In genomic region chrX:106874075-106874474, GRCh38 we compare ENCODE assay signal across 9 cellular contexts. TPM values are rescaled to one million over a fixed set of nuclear protein-coding genes. Genes with fewer than 3 reads are reported as not detected.
DNase-seq lines count a peak whose midpoint lies in the region; ATAC-seq and TF ChIP-seq lines count a peak whose summit lies in the region.
"Had no signal": no experiment of that assay in that cellular context is flagged by ENCODE, and none has a peak within 500 bp of the region (broad histone marks: within the 10 kb centered on the region; RNA-seq: fewer than 3 reads in every experiment).

No MANE protein-coding gene starts in this region.

- no peak overlapping the region for H2AFZ ChIP-seq in HCT116 (ENCODE audit: low read depth, low read length, poor library complexity, severe bottlenecking)

- H3K27me3 Mint-ChIP-seq in activated naive CD8-positive, alpha-beta T cell treated with anti-CD3 and anti-CD28 coated beads, Interleukin-2, amount 50 U/mL, for 24 hours = peaks cover 5% of the 10 kb centered on the region
- H3K27me3 Mint-ChIP-seq: memory B cell had no signal

- 52 to 77% (median 63%) methylated on average over 2 of the region's 2 CpGs for WGBS in adrenal gland, 4 donors

- TF ChIP-seq RAD21 in HCT116 (IDR thresholded peaks at IDR 0.05; ENCODE audit: low read depth) = peak; percentile 59

- no peak overlapping the region for H3K27ac Mint-ChIP-seq in activated naive CD8-positive, alpha-beta T cell treated with anti-CD3 and anti-CD28 coated beads, Interleukin-2, amount 50 U/mL, for 24 hours
- H3K27ac Mint-ChIP-seq: memory B cell had no signal

- H3K4me2 ChIP-seq in HCT116 (ENCODE audit: low read length) = no peak overlapping the region

- no peaks in the 10 kb centered on the region for H4K20me1 ChIP-seq in HCT116 (ENCODE audit: insufficient read depth)

- no peak for TF ChIP-seq POLR2A in HCT116 (IDR thresholded peaks at IDR 0.05; ENCODE audit: borderline replicate concordance, extremely low read depth, insufficient read depth, insufficient read length)
- TF ChIP-seq POLR2A in adrenal gland (IDR thresholded peaks at IDR 0.05) = no peak
- no peak for TF ChIP-seq POLR2A in GM18505 (IDR thresholded peaks at IDR 0.05; ENCODE audit: borderline replicate concordance, extremely low read depth, insufficient read depth, insufficient read length)

- BruUV-seq in HCT116 (replicated peaks; lab: Mats Ljungman, UMichigan) = no TSS peak

- no peak overlapping the region for H3K4me3 Mint-ChIP-seq in activated naive CD8-positive, alpha-beta T cell treated with anti-CD3 and anti-CD28 coated beads, Interleukin-2, amount 50 U/mL, for 24 hours
- H3K4me3 Mint-ChIP-seq: memory B cell had no signal

- H3K79me2 ChIP-seq in HCT116 (ENCODE audit: insufficient read depth, low read length) = no peaks in the 10 kb centered on the region

- DNase-seq in COLO829 (ENCODE audit: low spot score) (peak; percentile 20), HCT116 (ENCODE audit: low read depth, low spot score) (no peak), adrenal gland (no peak), left lung (no peak)
- no peak for DNase-seq in activated naive CD8-positive, alpha-beta T cell treated with anti-CD3 and anti-CD28 coated beads, Interleukin-2, amount 50 U/mL, for 24 hours

- no peaks in the 10 kb centered on the region for H3K27me3 ChIP-seq in HCT116 (ENCODE audit: insufficient read depth, low read length)
- peaks cover 3% of the 10 kb centered on the region for H3K27me3 ChIP-seq in adrenal gland
- peaks cover 0 to 3% of the 10 kb centered on the region in 2 donors for H3K27me3 ChIP-seq in left lung

- no peaks in the 10 kb centered on the region for H3K4me1 ChIP-seq in HCT116 (ENCODE audit: control insufficient read depth in 1 of 2, insufficient read depth in 2 of 2, low read length in 2 of 2)
- H3K4me1 ChIP-seq in adrenal gland (replicated peaks in 1 of 2) = no peaks in the 10 kb centered on the region
- no peaks in the 10 kb centered on the region for H3K4me1 ChIP-seq in left lung

- no peak overlapping the region for H3K4me3 ChIP-seq in HCT116 (replicated peaks in 1 of 2; ENCODE audit: low read depth in 1 of 2, low read length in 2 of 2)
- H3K4me3 ChIP-seq in adrenal gland = no peak overlapping the region
- no peak overlapping the region for H3K4me3 ChIP-seq in left lung

- no peak for ATAC-seq in HCT116
- peak; percentile 58 for ATAC-seq in left lung
- ATAC-seq in activated naive CD8-positive, alpha-beta T cell treated with anti-CD3 and anti-CD28 coated beads, Interleukin-2, amount 50 U/mL, for 24 hours = no peak
- no peak for ATAC-seq in GM21619 (IDR thresholded peaks at IDR 0.05; ENCODE audit: unreplicated experiment)
- ATAC-seq in HG02970 (IDR thresholded peaks at IDR 0.05; ENCODE audit: low FRiP score, unreplicated experiment) = no peak
- no peak for ATAC-seq in GM18505 (IDR thresholded peaks at IDR 0.05; ENCODE audit: unreplicated experiment)

- no peaks in the 10 kb centered on the region for H3K9me3 Mint-ChIP-seq in activated naive CD8-positive, alpha-beta T cell treated with anti-CD3 and anti-CD28 coated beads, Interleukin-2, amount 50 U/mL, for 24 hours
- H3K9me3 Mint-ChIP-seq: memory B cell had no signal

- H3K36me3 Mint-ChIP-seq in activated naive CD8-positive, alpha-beta T cell treated with anti-CD3 and anti-CD28 coated beads, Interleukin-2, amount 50 U/mL, for 24 hours (ENCODE audit: low read depth) = no peaks in the 10 kb centered on the region

- TF ChIP-seq CTCF in HCT116 (IDR thresholded peaks at IDR 0.05 in 2 of 3, conservative IDR thresholded peaks at IDR 0.05 in 1 of 3; ENCODE audit: borderline replicate concordance in 1 of 3, insufficient read depth in 1 of 3, low read depth in 2 of 3, low read length in 2 of 3) = peak; percentile 23 to 54 (median 36); a peak in 3 of 6 replicates
- peak; percentile 35 to 67 (median 48) for TF ChIP-seq CTCF in adrenal gland (IDR thresholded peaks at IDR 0.05)
- TF ChIP-seq CTCF in left lung (IDR thresholded peaks at IDR 0.05) = peak; percentile 38 to 50

- H3K9ac ChIP-seq in HCT116 (ENCODE audit: low read length) = no peak overlapping the region

- H3K27ac ChIP-seq in HCT116 (ENCODE audit: low read depth, low read length) = no peak overlapping the region
- no peak overlapping the region for H3K27ac ChIP-seq in adrenal gland
- H3K27ac ChIP-seq in left lung = no peak overlapping the region

- RAD21 ChIA-PET in HCT116 (lab: Charles Lee; ENCODE audit: low non-redundant PET in 1 of 2, low total read pairs in 2 of 2, uncharacterized antibody in 2 of 2, unreplicated experiment in 2 of 2) = interaction anchor here (0.8 to 1.2 kb wide), 2 partner anchors 86 kb away, joined by 3 read pairs; no protein-coding TSS in a partner anchor

- intact Hi-C loops in HCT116 (cut with micrococcal nuclease) = no loop called here
- intact Hi-C loops in adrenal gland (cut with DNase I) = no loop called here
- intact Hi-C loops in left lung (cut with DNase I) = no loop called here

- H3K36me3 ChIP-seq in HCT116 (ENCODE audit: control insufficient read depth in 1 of 2, insufficient read depth in 2 of 2, low read length in 2 of 2) (no peaks in the 10 kb centered on the region), adrenal gland (replicated peaks in 1 of 2) (no peaks in the 10 kb centered on the region), left lung (no peaks in the 10 kb centered on the region)

- no peaks in the 10 kb centered on the region for H3K9me2 ChIP-seq in HCT116 (ENCODE audit: insufficient read depth)

- CTCF ChIA-PET in HCT116 (lab: Charles Lee) = interaction anchor here (0.6 to 2.6 kb wide), 7 partner anchors 9 to 148 kb away, joined by 3 to 14 read pairs (median 3); no protein-coding TSS in a partner anchor

- POLR2A ChIA-PET in HCT116 (lab: Charles Lee) = no interaction called here

- H3K9me3 ChIP-seq in HCT116 (ENCODE audit: control insufficient read depth in 1 of 2, insufficient read depth in 1 of 2, low read depth in 1 of 2, low read length in 2 of 2) (no peaks in the 10 kb centered on the region), adrenal gland (replicated peaks in 1 of 3) (no peaks in the 10 kb centered on the region), left lung (no peaks in the 10 kb centered on the region)

- no peaks in the 10 kb centered on the region for H3K4me1 Mint-ChIP-seq in activated naive CD8-positive, alpha-beta T cell treated with anti-CD3 and anti-CD28 coated beads, Interleukin-2, amount 50 U/mL, for 24 hours
- H3K4me1 Mint-ChIP-seq: memory B cell had no signal

TF ChIP-seq in HCT116, 20 proteins besides CTCF, POLR2A, EP300 and RAD21:
- TF ChIP-seq EGR1 (IDR thresholded peaks at IDR 0.05; ENCODE audit: low read depth) (no peak), CEBPB (IDR thresholded peaks at IDR 0.05; ENCODE audit: low read depth) (0 out of 2 replicates have a peak, but pooled peaks have one; percentile 17)

RNA-seq across cellular contexts. Expression of gene RIPPLY1, which starts 29.1 kb away (rescaled TPM):
- total RNA-seq in HCT116 (2021; ENCODE audit: unreplicated experiment) (0.27 TPM), adrenal gland (under 1 TPM in 1 of 8 donors, not detected in 7; 0.25 TPM), left lung (not detected)
- not detected in 2 replicates for polyA plus RNA-seq in HCT116 (2012)
- under 1 TPM in 2 of 3 donors, not detected in 1; 0.34 to 0.80 TPM for polyA plus RNA-seq in adrenal gland

RNA-seq across cellular contexts. Expression of gene CLDN2, which starts 46.1 kb away (rescaled TPM):
- 0.10 TPM for total RNA-seq in HCT116 (2021; ENCODE audit: unreplicated experiment)
- 0.24 and 0.46 TPM in 2 replicates for polyA plus RNA-seq in HCT116 (2012)
- 1 to 10 TPM in 7 of 8 donors, under 1 TPM in 1; 0.74 to 10.0 (median 1.5) TPM for total RNA-seq in adrenal gland
- polyA plus RNA-seq in adrenal gland = 1 to 10 TPM; 1.8 to 6.2 (median 1.9) TPM
- total RNA-seq in left lung = 1 to 10 TPM in 1 of 2 donors, under 1 TPM in 1; 0.16 to 2.9 TPM
